ENCODE assay signal across 24 cellular contexts in genomic region chr9:26244661-26245060, GRCh38.
"Had no signal": no experiment of that assay in that cellular context is flagged by ENCODE, and none has a peak within 500 bp of the region (broad histone marks: within the 10 kb centered on the region; RNA-seq: fewer than 3 reads in every experiment).

No MANE protein-coding gene starts in this region.

- H3K27ac ChIP-seq: colonic mucosa, lower lobe of right lung, neural progenitor cell, prostate gland, right atrium auricular region, sigmoid colon, testis, tibial artery had no signal

- H3K9ac ChIP-seq: neural progenitor cell had no signal

- H3K4me1 ChIP-seq: colonic mucosa, lower lobe of right lung, neural progenitor cell, prostate gland, right atrium auricular region, sigmoid colon, testis had no signal

- H3K4me3 Mint-ChIP-seq: dendritic cell treated with granulocyte-macrophage colony-stimulating factor and Interleukin-4, amounts not matched to agents 40 ng/mL and 50 ng/mL, for 4 days; effector memory CD8-positive, alpha-beta T cell; naive B cell; natural killer cell treated with Interleukin-12 subunit alpha and Interleukin-12 subunit beta and Interleukin-15 and Interleukin-18, amount 100 ng/mL, for 72 hours; neural progenitor cell; stimulated activated effector memory CD8-positive, alpha-beta T cell treated with anti-CD3 and anti-CD28 coated beads, Interleukin-12 subunit alpha, Interleukin-12 subunit beta, amount 100 ng/mL, for 72 hours; type B pancreatic cell had no signal

- H3K4me2 ChIP-seq: neural progenitor cell had no signal

- DNase-seq: colonic mucosa; effector memory CD8-positive, alpha-beta T cell; head of caudate nucleus; left ventricle myocardium superior; lower lobe of right lung; mucosa of descending colon; naive B cell; sigmoid colon; stimulated activated CD4-positive, alpha-beta T cell treated with anti-CD3 and anti-CD28 coated beads, Interleukin-2, amount 100 ng/mL, for 24 hours; stimulated activated CD4-positive, alpha-beta T cell treated with anti-CD3 and anti-CD28 coated beads, Interleukin-4, amount 100 ng/mL, for 24 hours; stimulated activated naive CD4-positive, alpha-beta T cell treated with Interleukin-2 at 50 U/mL for 16 hours; substantia nigra; testis; tibial artery had no signal

- H3K36me3 ChIP-seq: colonic mucosa, lower lobe of right lung, neural progenitor cell, prostate gland, right atrium auricular region, sigmoid colon, tibial artery had no signal

- H3K4me3 ChIP-seq: colonic mucosa, lower lobe of right lung, mucosa of descending colon, neural progenitor cell, prostate gland, right atrium auricular region, sigmoid colon, testis, tibial artery had no signal

- H3K36me3 Mint-ChIP-seq: naive B cell; neural progenitor cell; stimulated activated effector memory CD8-positive, alpha-beta T cell treated with anti-CD3 and anti-CD28 coated beads, Interleukin-12 subunit alpha, Interleukin-12 subunit beta, amount 100 ng/mL, for 72 hours; type B pancreatic cell had no signal

- H3K9me3 ChIP-seq: colonic mucosa, lower lobe of right lung, prostate gland, right atrium auricular region, sigmoid colon, testis, tibial artery had no signal

- H3K27ac Mint-ChIP-seq: dendritic cell treated with granulocyte-macrophage colony-stimulating factor and Interleukin-4, amounts not matched to agents 40 ng/mL and 50 ng/mL, for 4 days; effector memory CD8-positive, alpha-beta T cell; naive B cell; natural killer cell treated with Interleukin-12 subunit alpha and Interleukin-12 subunit beta and Interleukin-15 and Interleukin-18, amount 100 ng/mL, for 72 hours; neural progenitor cell; stimulated activated effector memory CD8-positive, alpha-beta T cell treated with anti-CD3 and anti-CD28 coated beads, Interleukin-12 subunit alpha, Interleukin-12 subunit beta, amount 100 ng/mL, for 72 hours; type B pancreatic cell had no signal

- H3K4me1 Mint-ChIP-seq: naive B cell; neural progenitor cell; stimulated activated effector memory CD8-positive, alpha-beta T cell treated with anti-CD3 and anti-CD28 coated beads, Interleukin-12 subunit alpha, Interleukin-12 subunit beta, amount 100 ng/mL, for 72 hours had no signal

- H3K27me3 ChIP-seq: colonic mucosa, neural progenitor cell, right atrium auricular region, sigmoid colon, testis, tibial artery had no signal

- H3K27me3 Mint-ChIP-seq: dendritic cell treated with granulocyte-macrophage colony-stimulating factor and Interleukin-4, amounts not matched to agents 40 ng/mL and 50 ng/mL, for 4 days; effector memory CD8-positive, alpha-beta T cell; naive B cell; natural killer cell treated with Interleukin-12 subunit alpha and Interleukin-12 subunit beta and Interleukin-15 and Interleukin-18, amount 100 ng/mL, for 72 hours; type B pancreatic cell had no signal

- ATAC-seq: effector memory CD8-positive, alpha-beta T cell; left ventricle myocardium superior; lower lobe of right lung; mucosa of descending colon; natural killer cell treated with Interleukin-12 subunit alpha and Interleukin-12 subunit beta and Interleukin-15 and Interleukin-18, amount 100 ng/mL, for 72 hours; stimulated activated effector memory CD8-positive, alpha-beta T cell treated with anti-CD3 and anti-CD28 coated beads, Interleukin-12 subunit alpha, Interleukin-12 subunit beta, amount 100 ng/mL, for 72 hours had no signal

- H2AFZ ChIP-seq: neural progenitor cell had no signal

- FAIRE-seq: endometrium, frontal cortex, keratinocyte had no signal
